9 cellular contexts compared by ENCODE assay signal in genomic region chr14:31937730-31938346, GRCh38.
DNase-seq lines count a peak whose midpoint lies in the region; ATAC-seq and TF ChIP-seq lines count a peak whose summit lies in the region.
"Had no signal": no experiment of that assay in that cellular context is flagged by ENCODE, and none has a peak within 500 bp of the region (broad histone marks: within the 10 kb centered on the region; RNA-seq: fewer than 3 reads in every experiment).

No MANE protein-coding gene starts in this region.

- no peaks in the 10 kb centered on the region for H3K9me3 Mint-ChIP-seq in activated naive CD8-positive, alpha-beta T cell treated with anti-CD3 and anti-CD28 coated beads, Interleukin-2, amount 50 U/mL, for 24 hours
- H3K9me3 Mint-ChIP-seq: dendritic cell treated with granulocyte-macrophage colony-stimulating factor and Interleukin-4, amounts not matched to agents 40 ng/mL and 50 ng/mL, for 4 days had no signal

- H3K36me3 ChIP-seq in SJSA1 (no peaks in the 10 kb centered on the region), left lung (no peaks in the 10 kb centered on the region)

- H3K4me3 ChIP-seq in SJSA1 (no peak overlapping the region), left lung (no peak overlapping the region)

- H3K4me1 Mint-ChIP-seq in activated naive CD8-positive, alpha-beta T cell treated with anti-CD3 and anti-CD28 coated beads, Interleukin-2, amount 50 U/mL, for 24 hours: peaks cover 9% of the 10 kb centered on the region

- H3K4me1 ChIP-seq in SJSA1 (replicated peaks) (peaks cover 19% of the 10 kb centered on the region), left lung (no peaks in the 10 kb centered on the region)

- H3K9me3 ChIP-seq in SJSA1 (replicated peaks) (no peaks in the 10 kb centered on the region), left lung (no peaks in the 10 kb centered on the region)

- DNase-seq in DMS153 (lab: John Stamatoyannopoulos, UW) (peak; percentile 44), DMS153 treated with DMSO at 0.1 percent for 48 hours (lab: John Stamatoyannopoulos, UW; ENCODE audit: unreplicated experiment) (no peak), SJSA1 (ENCODE audit: low read depth in 1 of 2, low spot score in 2 of 2) (peak; percentile 61 to 78), left lung (peak in 1 of 2 donors; percentile 45), NCI-H1105 treated with DMSO at 0.1 percent for 48 hours (lab: John Stamatoyannopoulos, UW) (no peak)
- DNase-seq in activated naive CD8-positive, alpha-beta T cell treated with anti-CD3 and anti-CD28 coated beads, Interleukin-2, amount 50 U/mL, for 24 hours: peak; percentile 61
- peak; percentile 47 to 56 for DNase-seq in stimulated activated CD8-positive, alpha-beta memory T cell treated with anti-CD3 and anti-CD28 coated beads, Interleukin-7, amount 100 ng/mL, for 4 hours (ENCODE audit: low read depth in 2 of 2)

- no peaks in the 10 kb centered on the region for H3K27me3 Mint-ChIP-seq in activated naive CD8-positive, alpha-beta T cell treated with anti-CD3 and anti-CD28 coated beads, Interleukin-2, amount 50 U/mL, for 24 hours
- H3K27me3 Mint-ChIP-seq: dendritic cell treated with granulocyte-macrophage colony-stimulating factor and Interleukin-4, amounts not matched to agents 40 ng/mL and 50 ng/mL, for 4 days had no signal

- H3K4me3 Mint-ChIP-seq in activated naive CD8-positive, alpha-beta T cell treated with anti-CD3 and anti-CD28 coated beads, Interleukin-2, amount 50 U/mL, for 24 hours: no peak overlapping the region
- H3K4me3 Mint-ChIP-seq: dendritic cell treated with granulocyte-macrophage colony-stimulating factor and Interleukin-4, amounts not matched to agents 40 ng/mL and 50 ng/mL, for 4 days had no signal

- H3K27me3 ChIP-seq in SJSA1 (replicated peaks) (no peaks in the 10 kb centered on the region), left lung (no peaks in the 10 kb centered on the region)

- no peak for TF ChIP-seq CTCF in left lung (IDR thresholded peaks at IDR 0.05)

- peak; percentile 99 for ATAC-seq in HG03060 (IDR thresholded peaks at IDR 0.05; ENCODE audit: low read depth, unreplicated experiment)
- peak; percentile 100 for ATAC-seq in activated naive CD8-positive, alpha-beta T cell treated with anti-CD3 and anti-CD28 coated beads, Interleukin-2, amount 50 U/mL, for 24 hours
- ATAC-seq in left lung: peak; percentile 77

- H3K27ac ChIP-seq in SJSA1: peak overlapping the region; percentile 35; the same call in 1 of the 2 replicates
- H3K27ac ChIP-seq in left lung: no peak overlapping the region

- intact Hi-C loops in left lung (cut with DNase I): no loop called here

- peak overlapping the region; percentile 15 for H3K27ac Mint-ChIP-seq in activated naive CD8-positive, alpha-beta T cell treated with anti-CD3 and anti-CD28 coated beads, Interleukin-2, amount 50 U/mL, for 24 hours
- H3K27ac Mint-ChIP-seq: dendritic cell treated with granulocyte-macrophage colony-stimulating factor and Interleukin-4, amounts not matched to agents 40 ng/mL and 50 ng/mL, for 4 days had no signal

- no peaks in the 10 kb centered on the region for H3K36me3 Mint-ChIP-seq in activated naive CD8-positive, alpha-beta T cell treated with anti-CD3 and anti-CD28 coated beads, Interleukin-2, amount 50 U/mL, for 24 hours (ENCODE audit: low read depth)

Comparison
In these comparisons a context has a peak if more than half of its experiments do, and no peak if none do; other contexts are left out.
1. DNase-seq: peak in DMS153 (single experiment), SJSA1 (2 of 2), activated naive CD8-positive, alpha-beta T cell treated with anti-CD3 and anti-CD28 coated beads, Interleukin-2, amount 50 U/mL, for 24 hours (single experiment) and stimulated activated CD8-positive, alpha-beta memory T cell treated with anti-CD3 and anti-CD28 coated beads, Interleukin-7, amount 100 ng/mL, for 4 hours (2 of 2); none in DMS153 treated with DMSO at 0.1 percent for 48 hours (single experiment) and NCI-H1105 treated with DMSO at 0.1 percent for 48 hours (single experiment).
2. Peak in every context shown above with its lines, with median percentiles within 50 percentile points of each other: ATAC-seq.